Comparison of ENCODE assay signal across 8 cellular contexts in genomic region chr11:78432058-78432515, GRCh38. TPM values are rescaled to one million over a fixed set of nuclear protein-coding genes. Genes with fewer than 3 reads are reported as not detected.
A peak's percentile ranks its signal among the peaks of the same experiment; 100 is the strongest.
DNase-seq lines count a peak whose midpoint lies in the region; TF ChIP-seq lines count a peak whose summit lies in the region.
"Had no signal": no experiment of that assay in that cellular context is flagged by ENCODE, and none has a peak within 500 bp of the region (broad histone marks: within the 10 kb centered on the region; RNA-seq: fewer than 3 reads in every experiment).

No MANE protein-coding gene starts in this region.

- H2AFZ ChIP-seq in osteoblast (ENCODE audit: low read length): peak overlapping the region; percentile 15

- H3K9me3 ChIP-seq in DOHH2 (ENCODE audit: control insufficient read depth, insufficient read depth, low read length) (no peaks in the 10 kb centered on the region), osteoblast (ENCODE audit: low read depth, low read length) (no peaks in the 10 kb centered on the region)

- H3K27me3 ChIP-seq in DOHH2 (ENCODE audit: control insufficient read depth, low read length) (no peaks in the 10 kb centered on the region), osteoblast (ENCODE audit: insufficient read depth, low read length) (no peaks in the 10 kb centered on the region)

- H3K4me2 ChIP-seq in DOHH2 (ENCODE audit: low read length) (no peak overlapping the region), osteoblast (ENCODE audit: insufficient read depth, low read length) (no peak overlapping the region)

- H4K20me1 ChIP-seq in DOHH2 (ENCODE audit: control insufficient read depth, insufficient read depth, low read depth, low read length) (no peaks in the 10 kb centered on the region), osteoblast (ENCODE audit: insufficient read depth, low read length) (no peaks in the 10 kb centered on the region)

- H3K27me3 Mint-ChIP-seq in chondrocyte (ENCODE audit: low read depth): no peaks in the 10 kb centered on the region

- H3K36me3 ChIP-seq in DOHH2 (ENCODE audit: control insufficient read depth, low read length) (peaks cover 5% of the 10 kb centered on the region), osteoblast (ENCODE audit: insufficient read depth, low read length) (no peaks in the 10 kb centered on the region)

- no peak for TF ChIP-seq EP300 in Ishikawa (IDR thresholded peaks at IDR 0.05; ENCODE audit: borderline replicate concordance)

- H3K79me2 ChIP-seq in DOHH2 (ENCODE audit: control insufficient read depth, low read length) (no peaks in the 10 kb centered on the region), osteoblast (ENCODE audit: insufficient read depth, low read length) (no peaks in the 10 kb centered on the region)

- H3K27ac Mint-ChIP-seq in chondrocyte (ENCODE audit: unreplicated experiment): no peak overlapping the region

- H3K9me2 ChIP-seq in DOHH2 (replicated peaks; ENCODE audit: control insufficient read depth, low read length): no peaks in the 10 kb centered on the region

- H3K4me1 ChIP-seq in DOHH2 (ENCODE audit: control insufficient read depth, low read length) (peaks cover 19% of the 10 kb centered on the region), osteoblast (ENCODE audit: insufficient read depth, low read length) (peaks cover 3% of the 10 kb centered on the region)

- TF ChIP-seq CTCF in DOHH2 (IDR thresholded peaks at IDR 0.05; ENCODE audit: low read depth, low read length, poor library complexity, severe bottlenecking) (peak; percentile 55), chondrocyte (IDR thresholded peaks at IDR 0.05) (peak; percentile 71), osteoblast (IDR thresholded peaks at IDR 0.05; ENCODE audit: extremely low read depth, low read depth, low read length) (peak; percentile 65)

- DNase-seq in chondrocyte (ENCODE audit: low spot score) (no peak), osteoblast (ENCODE audit: insufficient read length, low spot score, missing footprints) (no peak), mucosa of gallbladder (ENCODE audit: low spot score) (no peak)
- no peak for DNase-seq in activated CD8-positive, alpha-beta memory T cell treated with anti-CD3 and anti-CD28 coated beads for 24 hours
- no peak for DNase-seq in stimulated activated CD4-positive, alpha-beta T cell treated with anti-CD3 and anti-CD28 coated beads, Interleukin-4, amount 100 ng/mL, for 24 hours
- DNase-seq: stimulated activated CD4-positive, alpha-beta T cell treated with anti-CD3 and anti-CD28 coated beads, Interleukin-4, amount 100 ng/mL, for 1 hour had no signal

- H3K27ac ChIP-seq in DOHH2 (ENCODE audit: low read depth, low read length) (no peak overlapping the region), osteoblast (ENCODE audit: low read depth, low read length) (no peak overlapping the region)

- no peaks in the 10 kb centered on the region for H3F3A ChIP-seq in DOHH2 (ENCODE audit: control insufficient read depth, insufficient read depth)

- peak; percentile 40; the same call in 1 of the 2 replicates for TF ChIP-seq RAD21 in Ishikawa (IDR thresholded peaks at IDR 0.05; ENCODE audit: low read depth)

- peaks cover under 1% of the 10 kb centered on the region for H3K36me3 Mint-ChIP-seq in chondrocyte (ENCODE audit: low read depth)

- H3K9me3 Mint-ChIP-seq in chondrocyte (ENCODE audit: low read depth): no peaks in the 10 kb centered on the region

- H3K4me1 Mint-ChIP-seq in chondrocyte (ENCODE audit: low read depth): peaks cover 10% of the 10 kb centered on the region

- no peak overlapping the region for H3K4me3 ChIP-seq in DOHH2 (ENCODE audit: low read length)
- no peak overlapping the region for H3K4me3 ChIP-seq in osteoblast (ENCODE audit: insufficient read depth, low read length)

- H3K4me3 Mint-ChIP-seq in chondrocyte (ENCODE audit: unreplicated experiment): no peak overlapping the region

TF ChIP-seq in Ishikawa, 13 proteins besides CTCF, POLR2A, EP300 and RAD21:
- TF ChIP-seq TCF12 (IDR thresholded peaks at IDR 0.05; ENCODE audit: low read depth) (no peak), ZBTB7A (IDR thresholded peaks at IDR 0.05; ENCODE audit: low read depth) (no peak), USF1 (IDR thresholded peaks at IDR 0.05) (no peak), NFIC (IDR thresholded peaks at IDR 0.05) (no peak), FOXM1 (IDR thresholded peaks at IDR 0.05; ENCODE audit: borderline replicate concordance, low read depth) (no peak), TEAD4 (IDR thresholded peaks at IDR 0.05) (no peak), MAX (IDR thresholded peaks at IDR 0.05) (no peak)

RNA-seq across cellular contexts. Expression of gene GAB2, which starts 14.5 kb away (rescaled TPM):
- total RNA-seq in chondrocyte (10.9 to 12.3 TPM (median 12.2 TPM) in 3 replicates), osteoblast (18.3 and 18.5 TPM in 2 replicates), mucosa of gallbladder (25.9 TPM)
